In the genomic region with DNA sequence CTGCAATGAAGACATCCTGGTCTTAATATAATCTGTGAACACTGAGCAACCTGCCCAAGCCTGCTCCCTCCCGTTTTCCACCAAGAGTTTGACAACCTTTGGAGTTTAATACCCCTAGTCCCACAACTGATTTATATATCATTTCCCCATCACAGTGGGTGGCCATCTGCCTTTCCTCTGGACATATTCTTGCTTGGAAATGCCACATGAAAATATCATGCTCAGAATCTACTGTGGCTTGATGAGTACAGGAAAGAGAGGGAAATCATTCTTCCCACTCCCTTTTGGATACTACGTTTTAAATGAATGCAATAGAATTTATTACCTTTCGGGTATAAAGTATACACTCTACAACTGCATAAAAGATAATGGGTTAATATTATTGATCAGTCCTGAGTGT, we compare ENCODE assay signal across 19 cellular contexts.
"Had no signal": no experiment of that assay in that cellular context is flagged by ENCODE, and none has a peak within 500 bp of the region (broad histone marks: within the 10 kb centered on the region; RNA-seq: fewer than 3 reads in every experiment).

No MANE protein-coding gene starts in this region.

- ATAC-seq: heart right ventricle, left lung, right cardiac atrium had no signal

- H3K9me3 Mint-ChIP-seq: activated CD8-positive, alpha-beta T cell treated with anti-CD3 and anti-CD28 coated beads for 36 hours; activated naive CD8-positive, alpha-beta T cell treated with anti-CD3 and anti-CD28 coated beads for 36 hours; activated T-cell treated with anti-CD3 and anti-CD28 coated beads, Interleukin-2, amount 50 U/mL, for 72 hours; central memory CD8-positive, alpha-beta T cell; memory B cell; stimulated activated naive CD8-positive, alpha-beta T cell treated with anti-CD3 and anti-CD28 coated beads, Interleukin-15, Interleukin-2, amounts not matched to agents 100 ng/mL and 50 ng/mL, for 24 hours had no signal

- H3K4me1 ChIP-seq: left lung, prostate gland had no signal

- H3K27ac Mint-ChIP-seq: activated CD8-positive, alpha-beta T cell treated with anti-CD3 and anti-CD28 coated beads for 36 hours; activated naive CD8-positive, alpha-beta T cell treated with anti-CD3 and anti-CD28 coated beads for 36 hours; activated T-cell treated with anti-CD3 and anti-CD28 coated beads, Interleukin-2, amount 50 U/mL, for 72 hours; memory B cell; stimulated activated naive CD8-positive, alpha-beta T cell treated with anti-CD3 and anti-CD28 coated beads, Interleukin-15, Interleukin-2, amounts not matched to agents 100 ng/mL and 50 ng/mL, for 24 hours had no signal

- DNase-seq: activated CD4-positive, alpha-beta T cell treated with anti-CD3 and anti-CD28 coated beads for 4 hours; activated CD8-positive, alpha-beta T cell treated with anti-CD3 and anti-CD28 coated beads for 36 hours; activated gamma-delta T cell treated with Interleukin-2 at 50 U/mL for 16 hours; activated naive CD8-positive, alpha-beta T cell treated with anti-CD3 and anti-CD28 coated beads for 36 hours; activated T-cell treated with anti-CD3 and anti-CD28 coated beads, Interleukin-2, amount 50 U/mL, for 72 hours; amygdala; cortex of kidney; effector CD8-positive, alpha-beta T cell; heart right ventricle; islet precursor cell; left lung; right cardiac atrium; upper lobe of left lung had no signal

- H3K27me3 ChIP-seq: heart right ventricle, left lung, suprapubic skin, upper lobe of left lung had no signal

- H3K27ac ChIP-seq: heart right ventricle, left lung, prostate gland, suprapubic skin, upper lobe of left lung had no signal

- H3K9me3 ChIP-seq: heart right ventricle, left lung, prostate gland, suprapubic skin, upper lobe of left lung had no signal

- H3K4me3 Mint-ChIP-seq: activated CD8-positive, alpha-beta T cell treated with anti-CD3 and anti-CD28 coated beads for 36 hours; activated naive CD8-positive, alpha-beta T cell treated with anti-CD3 and anti-CD28 coated beads for 36 hours; activated T-cell treated with anti-CD3 and anti-CD28 coated beads, Interleukin-2, amount 50 U/mL, for 72 hours; brain; central memory CD8-positive, alpha-beta T cell; memory B cell; stimulated activated naive CD8-positive, alpha-beta T cell treated with anti-CD3 and anti-CD28 coated beads, Interleukin-15, Interleukin-2, amounts not matched to agents 100 ng/mL and 50 ng/mL, for 24 hours had no signal

- H3K36me3 Mint-ChIP-seq: activated naive CD8-positive, alpha-beta T cell treated with anti-CD3 and anti-CD28 coated beads for 36 hours; brain; memory B cell had no signal

- H3K4me3 ChIP-seq: heart right ventricle, left lung, prostate gland, suprapubic skin, upper lobe of left lung had no signal

- H3K4me1 Mint-ChIP-seq: activated naive CD8-positive, alpha-beta T cell treated with anti-CD3 and anti-CD28 coated beads for 36 hours; central memory CD8-positive, alpha-beta T cell; memory B cell had no signal

- H3K27me3 Mint-ChIP-seq: brain, memory B cell had no signal

- H3K36me3 ChIP-seq: heart right ventricle, left lung, prostate gland, suprapubic skin, upper lobe of left lung had no signal
